ENCODE assay signal across 15 cellular contexts in genomic region chr14:105601360-105602242, GRCh38.
A peak's percentile ranks its signal among the peaks of the same experiment; 100 is the strongest.
DNase-seq lines count a peak whose midpoint lies in the region; ATAC-seq and TF ChIP-seq lines count a peak whose summit lies in the region.
"Had no signal": no experiment of that assay in that cellular context is flagged by ENCODE, and none has a peak within 500 bp of the region (broad histone marks: within the 10 kb centered on the region; RNA-seq: fewer than 3 reads in every experiment).

No MANE protein-coding gene starts in this region.

- H3K27me3 Mint-ChIP-seq in CD14-positive monocyte (ENCODE audit: low read depth in 3 of 3) = peaks cover 0 to 3% (median 0%) of the 10 kb centered on the region in 3 donors

- no peak overlapping the region for H3K9ac ChIP-seq in HCT116 (ENCODE audit: low read length)

- RAD21 ChIA-PET in HCT116 (lab: Charles Lee; ENCODE audit: low non-redundant PET in 1 of 2, low total read pairs in 2 of 2, uncharacterized antibody in 2 of 2, unreplicated experiment in 2 of 2) = no interaction called here

- H3K27ac ChIP-seq in HCT116 (ENCODE audit: low read depth, low read length) (no peak overlapping the region), esophagus muscularis mucosa (replicated peaks in 1 of 4) (no peak overlapping the region), sigmoid colon (no peak overlapping the region)
- H3K27ac ChIP-seq: SJCRH30 had no signal

- peaks cover 4% of the 10 kb centered on the region for H3K4me1 Mint-ChIP-seq in CD14-positive monocyte
- H3K4me1 Mint-ChIP-seq: CD8-positive, alpha-beta memory T cell had no signal

- no peaks in the 10 kb centered on the region for H4K20me1 ChIP-seq in HCT116 (ENCODE audit: insufficient read depth)

- H3K27me3 ChIP-seq in HCT116 (ENCODE audit: insufficient read depth, low read length) (no peaks in the 10 kb centered on the region), esophagus muscularis mucosa (peaks cover 0 to 6% (median 0%) of the 10 kb centered on the region in 4 donors), sigmoid colon (no peaks in the 10 kb centered on the region)
- H3K27me3 ChIP-seq: BE2C had no signal

- no peaks in the 10 kb centered on the region for H3K36me3 Mint-ChIP-seq in CD14-positive monocyte
- H3K36me3 Mint-ChIP-seq: CD8-positive, alpha-beta memory T cell had no signal

- POLR2A ChIA-PET in HCT116 (lab: Charles Lee) = no interaction called here

- CTCF ChIA-PET in HCT116 (lab: Charles Lee) = no interaction called here

- H3K9me3 ChIP-seq in HCT116 (ENCODE audit: control insufficient read depth in 1 of 2, insufficient read depth in 1 of 2, low read depth in 1 of 2, low read length in 2 of 2) (no peaks in the 10 kb centered on the region), esophagus muscularis mucosa (no peaks in the 10 kb centered on the region), sigmoid colon (no peaks in the 10 kb centered on the region)
- H3K9me3 ChIP-seq: BE2C, SJCRH30 had no signal

- TF ChIP-seq EP300 in esophagus muscularis mucosa (IDR thresholded peaks at IDR 0.05) (no peak), sigmoid colon (IDR thresholded peaks at IDR 0.05) (no peak)

- no peaks in the 10 kb centered on the region for H3K79me2 ChIP-seq in HCT116 (ENCODE audit: insufficient read depth, low read length)

- no peak overlapping the region for H3K4me3 Mint-ChIP-seq in CD14-positive monocyte
- H3K4me3 Mint-ChIP-seq: CD8-positive, alpha-beta memory T cell had no signal

- intact Hi-C loops in CD14-positive monocyte (cut with micrococcal nuclease) = no loop called here
- intact Hi-C loops in HCT116 (cut with micrococcal nuclease) = no loop called here
- intact Hi-C loops in esophagus muscularis mucosa (cut with DNase I) = no loop called here
- intact Hi-C loops in sigmoid colon (cut with DNase I) = no loop called here

- WGBS in esophagus muscularis mucosa = 84% methylated on average over 16 of the region's 20 CpGs
- WGBS in sigmoid colon, 2 donors = 84 to 89% methylated on average over 20 of the region's 20 CpGs

- no TSS peak for BruUV-seq in HCT116 (replicated peaks; lab: Mats Ljungman, UMichigan)

- TF ChIP-seq CTCF in CD14-positive monocyte (IDR thresholded peaks at IDR 0.05) (no peak), HCT116 (IDR thresholded peaks at IDR 0.05 in 2 of 3, conservative IDR thresholded peaks at IDR 0.05 in 1 of 3; ENCODE audit: borderline replicate concordance in 1 of 3, insufficient read depth in 1 of 3, low read depth in 2 of 3, low read length in 2 of 3) (no peak), esophagus muscularis mucosa (IDR thresholded peaks at IDR 0.05) (no peak), sigmoid colon (IDR thresholded peaks at IDR 0.05) (no peak)

- TF ChIP-seq POLR2A in HCT116 (IDR thresholded peaks at IDR 0.05; ENCODE audit: borderline replicate concordance, extremely low read depth, insufficient read depth, insufficient read length) (no peak), esophagus muscularis mucosa (IDR thresholded peaks at IDR 0.05; ENCODE audit: low read depth) (no peak), sigmoid colon (IDR thresholded peaks at IDR 0.05) (no peak)

- H3K9me3 Mint-ChIP-seq in CD14-positive monocyte = peaks cover 0 to 5% (median 0%) of the 10 kb centered on the region in 7 donors
- H3K9me3 Mint-ChIP-seq: CD8-positive, alpha-beta memory T cell had no signal

- no peak for TF ChIP-seq RAD21 in HCT116 (IDR thresholded peaks at IDR 0.05; ENCODE audit: low read depth)

- H3K4me2 ChIP-seq in HCT116 (ENCODE audit: low read length) = peak overlapping the region; percentile 36; the same call in 1 of the 2 replicates

- no peaks in the 10 kb centered on the region for H3K36me3 ChIP-seq in HCT116 (ENCODE audit: control insufficient read depth in 1 of 2, insufficient read depth in 2 of 2, low read length in 2 of 2)
- no peaks in the 10 kb centered on the region for H3K36me3 ChIP-seq in esophagus muscularis mucosa
- no peaks in the 10 kb centered on the region for H3K36me3 ChIP-seq in sigmoid colon
- H3K36me3 ChIP-seq: BE2C, SJCRH30 had no signal

- DNase-seq in CD14-positive monocyte (ENCODE audit: low spot score) (peak; percentile 39), HCT116 (ENCODE audit: low read depth, low spot score) (no peak), esophagus muscularis mucosa (ENCODE audit: extremely low spot score) (peak; percentile 29), sigmoid colon (peak; percentile 56), AG08395 (ENCODE audit: low spot score) (no peak)
- no peak for DNase-seq in NK-92 treated with Interleukin-12 subunit alpha and Interleukin-12 subunit beta, amount 100 ng/mL, for 24 hours (lab: John Stamatoyannopoulos, UW)
- no peak for DNase-seq in activated CD4-positive, CD25-positive, alpha-beta regulatory T cell treated with anti-CD3 and anti-CD28 coated beads, Interleukin-2, amount 50 U/mL, for 72 hours
- DNase-seq: CD8-positive, alpha-beta memory T cell; DMS 273 treated with DMSO at 0.1 percent for 48 hours; MM.1S; NCI-H187 treated with DMSO at 0.1 percent for 48 hours; NCI-H446 treated with DMSO at 0.1 percent for 48 hours; SJCRH30 had no signal

- H3K4me3 ChIP-seq in HCT116 (replicated peaks in 1 of 2; ENCODE audit: low read depth in 1 of 2, low read length in 2 of 2) = no peak overlapping the region
- H3K4me3 ChIP-seq in esophagus muscularis mucosa = no peak overlapping the region
- no peak overlapping the region for H3K4me3 ChIP-seq in sigmoid colon
- H3K4me3 ChIP-seq: SJCRH30 had no signal

- peaks cover 0 to 18% of the 10 kb centered on the region in 2 experiments; a peak in 3 of 4 replicates for H3K4me1 ChIP-seq in HCT116 (ENCODE audit: control insufficient read depth in 1 of 2, insufficient read depth in 2 of 2, low read length in 2 of 2)
- no peaks in the 10 kb centered on the region for H3K4me1 ChIP-seq in esophagus muscularis mucosa
- H3K4me1 ChIP-seq in sigmoid colon = no peaks in the 10 kb centered on the region
- H3K4me1 ChIP-seq: BE2C, SJCRH30 had no signal

- H3K27ac Mint-ChIP-seq in CD14-positive monocyte = no peak overlapping the region
- H3K27ac Mint-ChIP-seq: CD8-positive, alpha-beta memory T cell had no signal

- no peak for ATAC-seq in HCT116
- ATAC-seq: HepG2 had no signal

- H3K9me2 ChIP-seq in HCT116 (ENCODE audit: insufficient read depth) = no peaks in the 10 kb centered on the region

- no peak overlapping the region for H2AFZ ChIP-seq in HCT116 (ENCODE audit: low read depth, low read length, poor library complexity, severe bottlenecking)

TF ChIP-seq in HCT116, 20 proteins besides CTCF, POLR2A, EP300 and RAD21:
- TF ChIP-seq, protein P1, sequence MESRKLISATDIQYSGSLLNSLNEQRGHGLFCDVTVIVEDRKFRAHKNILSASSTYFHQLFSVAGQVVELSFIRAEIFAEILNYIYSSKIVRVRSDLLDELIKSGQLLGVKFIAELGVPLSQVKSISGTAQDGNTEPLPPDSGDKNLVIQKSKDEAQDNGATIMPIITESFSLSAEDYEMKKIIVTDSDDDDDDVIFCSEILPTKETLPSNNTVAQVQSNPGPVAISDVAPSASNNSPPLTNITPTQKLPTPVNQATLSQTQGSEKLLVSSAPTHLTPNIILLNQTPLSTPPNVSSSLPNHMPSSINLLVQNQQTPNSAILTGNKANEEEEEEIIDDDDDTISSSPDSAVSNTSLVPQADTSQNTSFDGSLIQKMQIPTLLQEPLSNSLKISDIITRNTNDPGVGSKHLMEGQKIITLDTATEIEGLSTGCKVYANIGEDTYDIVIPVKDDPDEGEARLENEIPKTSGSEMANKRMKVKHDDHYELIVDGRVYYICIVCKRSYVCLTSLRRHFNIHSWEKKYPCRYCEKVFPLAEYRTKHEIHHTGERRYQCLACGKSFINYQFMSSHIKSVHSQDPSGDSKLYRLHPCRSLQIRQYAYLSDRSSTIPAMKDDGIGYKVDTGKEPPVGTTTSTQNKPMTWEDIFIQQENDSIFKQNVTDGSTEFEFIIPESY (IDR thresholded peaks at IDR 0.05; ENCODE audit: extremely low read depth, insufficient replicate concordance, low read length) = no peak
- TF ChIP-seq CEBPB (IDR thresholded peaks at IDR 0.05; ENCODE audit: low read depth) = no peak

Comparison
In these comparisons a context has a peak if more than half of its experiments do, and no peak if none do; other contexts are left out.
1. DNase-seq: peak in CD14-positive monocyte (single experiment), esophagus muscularis mucosa (single experiment) and sigmoid colon (single experiment); none in HCT116 (single experiment), NK-92 treated with Interleukin-12 subunit alpha and Interleukin-12 subunit beta, amount 100 ng/mL, for 24 hours (single experiment), activated CD4-positive, CD25-positive, alpha-beta regulatory T cell treated with anti-CD3 and anti-CD28 coated beads, Interleukin-2, amount 50 U/mL, for 72 hours (single experiment) and AG08395 (single experiment).